Comparison of ENCODE assay signal across 1 cellular context in genomic region chr6:2758980-2759379, GRCh38.
TF ChIP-seq lines count a peak whose summit lies in the region.

No MANE protein-coding gene starts in this region.

TF ChIP-seq in K562, 482 proteins besides CTCF, POLR2A, EP300 and RAD21 (continued from another document):
- TF ChIP-seq ATF2 (CRISPR knock-in tag; IDR thresholded peaks at IDR 0.05) (no peak), UBTF (IDR thresholded peaks at IDR 0.05; ENCODE audit: borderline replicate concordance in 1 of 2, low read depth in 2 of 2, low read length in 2 of 2) (no peak), TCF15 (CRISPR knock-in tag; IDR thresholded peaks at IDR 0.05) (no peak), RNF219 (CRISPR knock-in tag; IDR thresholded peaks at IDR 0.05) (no peak), FOXP1 (CRISPR knock-in tag; IDR thresholded peaks at IDR 0.05) (no peak), GATAD2B (IDR thresholded peaks at IDR 0.05; ENCODE audit: borderline replicate concordance) (no peak), MED1 (CRISPR knock-in tag; IDR thresholded peaks at IDR 0.05; ENCODE audit: borderline replicate concordance) (no peak), CTBP1 (IDR thresholded peaks at IDR 0.05; ENCODE audit: borderline replicate concordance) (no peak), ZNF609 (CRISPR knock-in tag; IDR thresholded peaks at IDR 0.05; ENCODE audit: borderline replicate concordance) (no peak), ZNF324 (CRISPR knock-in tag; IDR thresholded peaks at IDR 0.05) (no peak), IFI16 (CRISPR knock-in tag; IDR thresholded peaks at IDR 0.05) (no peak), RBM39 (optimal IDR thresholded peaks at IDR 0.05; ENCODE audit: low read depth, low read length) (no peak), CBFB (CRISPR knock-in tag; IDR thresholded peaks at IDR 0.05) (no peak), ILK (tag; IDR thresholded peaks at IDR 0.05; ENCODE audit: borderline replicate concordance, low read depth) (no peak), RBFOX2 (IDR thresholded peaks at IDR 0.05; ENCODE audit: low read depth, low read length) (no peak), ZC3H11A (IDR thresholded peaks at IDR 0.05; ENCODE audit: low read depth, low read length) (no peak), HNRNPK (IDR thresholded peaks at IDR 0.05; ENCODE audit: low read depth, low read length, poor library complexity, severe bottlenecking) (no peak), HOXB6 (CRISPR knock-in tag; IDR thresholded peaks at IDR 0.05; ENCODE audit: borderline replicate concordance) (no peak)
